27 cellular contexts compared by ENCODE assay signal in the genomic region with DNA sequence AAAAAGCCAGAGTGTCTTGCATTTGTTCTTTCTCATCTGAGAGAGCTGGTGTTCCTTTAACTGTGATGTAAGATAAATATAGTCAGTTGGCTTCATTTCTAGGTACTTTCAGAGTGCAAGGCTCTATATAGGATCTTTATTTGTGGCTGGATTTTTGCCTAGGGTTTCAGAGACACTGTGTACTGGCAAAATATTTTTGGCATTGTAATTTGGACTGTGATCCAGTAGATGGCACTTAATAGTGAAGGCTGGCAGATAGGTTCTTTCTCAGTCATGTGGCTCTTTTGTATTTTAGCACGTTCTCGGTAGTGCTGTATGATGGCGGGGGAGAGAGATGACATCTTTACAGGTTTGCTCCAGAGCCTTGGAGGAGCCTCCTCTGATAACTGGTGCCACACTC. TPM values are rescaled to one million over a fixed set of nuclear protein-coding genes. Genes with fewer than 3 reads are reported as not detected.
DNase-seq lines count a peak whose midpoint lies in the region; ATAC-seq and TF ChIP-seq lines count a peak whose summit lies in the region.
"Had no signal": no experiment of that assay in that cellular context is flagged by ENCODE, and none has a peak within 500 bp of the region (broad histone marks: within the 10 kb centered on the region; RNA-seq: fewer than 3 reads in every experiment).

No MANE protein-coding gene starts in this region.

- H2BK120ac ChIP-seq in trophoblast cell (ENCODE audit: insufficient read depth, low read length, poor library complexity) = no peak overlapping the region

- intact Hi-C loops in PC-3 (cut with micrococcal nuclease) = no loop called here

- no peak overlapping the region for H2BK5ac ChIP-seq in trophoblast cell (ENCODE audit: low read depth, low read length, poor library complexity)

- no peak overlapping the region for H3K14ac ChIP-seq in trophoblast cell (ENCODE audit: low read length)

- no peak overlapping the region for H4K8ac ChIP-seq in trophoblast cell (ENCODE audit: low read depth, low read length)

- no peak overlapping the region for H2AK5ac ChIP-seq in trophoblast cell (ENCODE audit: low read length)

- no TSS peak for BruUV-seq in PC-3 (replicated peaks; lab: Mats Ljungman, UMichigan)

- H3K36me3 ChIP-seq in DND-41 (ENCODE audit: insufficient read depth, low read length) (no peaks in the 10 kb centered on the region), PC-3 (ENCODE audit: low read depth, low read length) (no peaks in the 10 kb centered on the region), trophoblast cell (ENCODE audit: control insufficient read depth in 1 of 2, insufficient read depth in 2 of 2, low read length in 2 of 2) (no peaks in the 10 kb centered on the region), suprapubic skin (no peaks in the 10 kb centered on the region)
- H3K36me3 ChIP-seq: left lung, spleen, thoracic aorta had no signal

- no peaks in the 10 kb centered on the region for H3F3A ChIP-seq in PC-3 (ENCODE audit: low read length, unreplicated experiment)

- no peaks in the 10 kb centered on the region for H3K79me1 ChIP-seq in trophoblast cell (ENCODE audit: low read length)

- TF ChIP-seq CTCF in DND-41 (IDR thresholded peaks at IDR 0.05; ENCODE audit: borderline replicate concordance, extremely low read depth, low read length, poor library complexity, severe bottlenecking) = peak; percentile 12
- TF ChIP-seq CTCF in PC-3 (conservative IDR thresholded peaks at IDR 0.05; ENCODE audit: low read depth, low read length) = peak; percentile 59
- no peak for TF ChIP-seq CTCF in suprapubic skin (IDR thresholded peaks at IDR 0.05)

- POLR2A ChIA-PET in PC-3 (lab: Charles Lee; ENCODE audit: unreplicated experiment) = no interaction called here

- DNase-seq in DND-41 = no peak
- DNase-seq in HT1080 (ENCODE audit: low read depth) = peak; percentile 15
- peak; percentile 49 for DNase-seq in PC-3
- no peak for DNase-seq in trophoblast cell
- no peak for DNase-seq in suprapubic skin (ENCODE audit: low spot score in 2 of 2)
- no peak for DNase-seq in NCI-H526 (lab: John Stamatoyannopoulos, UW)
- DNase-seq: activated CD4-positive, alpha-beta T cell treated with anti-CD3 and anti-CD28 coated beads for 4 hours; activated naive CD4-positive, alpha-beta T cell treated with Interleukin-2 at 50 U/mL for 16 hours; activated T-cell treated with anti-CD3 and anti-CD28 coated beads, Interleukin-2, amount 50 U/mL, for 4 hours; CD4-positive, alpha-beta memory T cell; DMS 273 treated with DMSO at 0.1 percent for 48 hours; effector CD8-positive, alpha-beta T cell; foreskin melanocyte; GDM1; H7; left lung; natural killer cell; NCI-H2107; NCI-H510A; NK-92 treated with Interleukin-12 subunit alpha and Interleukin-12 subunit beta, amount 100 ng/mL, for 24 hours; spleen; stimulated activated CD4-positive, alpha-beta T cell treated with anti-CD3 and anti-CD28 coated beads, Interleukin-2, amount 100 ng/mL, for 48 hours; T-helper 2 cell had no signal

- ATAC-seq in DND-41 (ENCODE audit: insufficient read depth, low read depth) = no peak
- peak; percentile 51 for ATAC-seq in PC-3
- ATAC-seq in GM21723 (IDR thresholded peaks at IDR 0.05; ENCODE audit: unreplicated experiment) = no peak
- ATAC-seq: activated T-cell treated with anti-CD3 and anti-CD28 coated beads, Interleukin-2, amount 50 U/mL, for 4 hours; left lung; natural killer cell; stimulated activated memory B cell treated with anti-CD40 and anti-IgM and Interleukin-4, amounts not matched to agents 10 μg/mL and 1 μg/mL and 100 μg/mL, for 72 hours had no signal

- H3K9me3 ChIP-seq in DND-41 (ENCODE audit: insufficient read depth, low read length, severe bottlenecking) (no peaks in the 10 kb centered on the region), PC-3 (ENCODE audit: low read length) (no peaks in the 10 kb centered on the region), trophoblast cell (ENCODE audit: insufficient read depth, low read depth, low read length) (no peaks in the 10 kb centered on the region), suprapubic skin (no peaks in the 10 kb centered on the region)
- H3K9me3 ChIP-seq: left lung had no signal

- H4K20me1 ChIP-seq in DND-41 (ENCODE audit: insufficient read depth, low read length) (no peaks in the 10 kb centered on the region), PC-3 (ENCODE audit: low read length) (no peaks in the 10 kb centered on the region)

- peak overlapping the region; percentile 30 for H4K12ac ChIP-seq in trophoblast cell (ENCODE audit: low read depth, low read length)

- no peaks in the 10 kb centered on the region for H3K4me1 ChIP-seq in DND-41 (ENCODE audit: insufficient read depth, low read length)
- no peaks in the 10 kb centered on the region for H3K4me1 ChIP-seq in PC-3 (ENCODE audit: insufficient read depth, low read length)
- H3K4me1 ChIP-seq in trophoblast cell (ENCODE audit: control insufficient read depth in 1 of 2, insufficient read depth in 2 of 2, low read length in 2 of 2) = no peaks in the 10 kb centered on the region
- H3K4me1 ChIP-seq in suprapubic skin = no peaks in the 10 kb centered on the region
- H3K4me1 ChIP-seq: left lung, spleen had no signal

- H3K9me2 ChIP-seq in PC-3 (replicated peaks; ENCODE audit: low read length) = no peaks in the 10 kb centered on the region

- H3K4me3 ChIP-seq in DND-41 (ENCODE audit: low read depth in 1 of 2, low read length in 2 of 2) (no peak overlapping the region), PC-3 (ENCODE audit: low read length) (no peak overlapping the region), trophoblast cell (ENCODE audit: low read depth, low read length) (no peak overlapping the region), suprapubic skin (no peak overlapping the region)
- H3K4me3 ChIP-seq: left lung, SK-N-MC, spleen, thoracic aorta had no signal

- H2AFZ ChIP-seq in DND-41 (ENCODE audit: low read depth, low read length) (no peak overlapping the region), PC-3 (ENCODE audit: low read length) (peak overlapping the region; percentile 53; the same call in 1 of the 2 replicates), trophoblast cell (ENCODE audit: insufficient read depth, low read length, poor library complexity) (no peak overlapping the region)

- H3K18ac ChIP-seq in trophoblast cell (ENCODE audit: low read length) = no peak overlapping the region

- no peaks in the 10 kb centered on the region for H3K79me2 ChIP-seq in DND-41 (ENCODE audit: insufficient read depth, low read length)
- H3K79me2 ChIP-seq in PC-3 (ENCODE audit: low read length) = no peaks in the 10 kb centered on the region
- peaks cover 2% of the 10 kb centered on the region for H3K79me2 ChIP-seq in trophoblast cell (ENCODE audit: control insufficient read depth, insufficient read depth, low read length, poor library complexity)

- no CpG with 5 or more reads among the region's 3 CpGs for whole genome bisulfite sequencing in trophoblast cell (ENCODE audit: extremely low coverage, insufficient coverage, insufficient read length)
- 95% methylated on average over 3 of the region's 3 CpGs for WGBS in suprapubic skin

- H3K27ac ChIP-seq in DND-41 (ENCODE audit: low read length) (no peak overlapping the region), PC-3 (ENCODE audit: low read length) (no peak overlapping the region), trophoblast cell (ENCODE audit: low read depth, low read length) (no peak overlapping the region), suprapubic skin (no peak overlapping the region)
- H3K27ac ChIP-seq: left lung, SK-N-MC, spleen, thoracic aorta had no signal

- TF ChIP-seq EP300 in suprapubic skin (IDR thresholded peaks at IDR 0.05) = no peak

- H3K4ac ChIP-seq in trophoblast cell (ENCODE audit: low read depth, low read length) = no peak overlapping the region

- no peak overlapping the region for H3K9ac ChIP-seq in DND-41 (ENCODE audit: low read depth, low read length)
- no peak overlapping the region for H3K9ac ChIP-seq in PC-3 (ENCODE audit: low read length)
- no peak overlapping the region for H3K9ac ChIP-seq in trophoblast cell (ENCODE audit: low read length)

- no peak overlapping the region for H4K91ac ChIP-seq in trophoblast cell (ENCODE audit: low read depth, low read length)

- CTCF ChIA-PET in PC-3 (lab: Charles Lee) = no interaction called here

- no peak overlapping the region for H3K23ac ChIP-seq in trophoblast cell (ENCODE audit: low read length)

- H3K27me3 ChIP-seq in DND-41 (ENCODE audit: insufficient read depth, low read length, poor library complexity) (no peaks in the 10 kb centered on the region), PC-3 (ENCODE audit: low read length) (no peaks in the 10 kb centered on the region), trophoblast cell (ENCODE audit: insufficient read depth, low read length) (no peaks in the 10 kb centered on the region), suprapubic skin (no peaks in the 10 kb centered on the region)
- H3K27me3 ChIP-seq: left lung, spleen had no signal

- H2BK12ac ChIP-seq in trophoblast cell (ENCODE audit: low read length) = no peak overlapping the region

- H3K4me2 ChIP-seq in DND-41 (ENCODE audit: insufficient read depth, low read length) (no peak overlapping the region), PC-3 (ENCODE audit: low read length) (peak overlapping the region; percentile 22; the same call in 1 of the 2 replicates), trophoblast cell (ENCODE audit: low read length) (no peak overlapping the region)

- no peak for TF ChIP-seq POLR2A in suprapubic skin (IDR thresholded peaks at IDR 0.05)

RNA-seq across cellular contexts. Expression of gene SLC35B3, which starts 26.8 kb away (rescaled TPM):
- total RNA-seq in HT1080 (2014; rRNA removed; shearing (Covaris generic)) = 7.5 and 9.2 TPM in 2 replicates
- polyA plus RNA-seq in HT1080 (2015; cell fraction: cytosol; rRNA removed) = 12.6 and 13.2 TPM in 2 replicates
- polyA plus RNA-seq in HT1080 (2015; cell fraction: nucleus; rRNA removed) = 14.2 and 16.2 TPM in 2 replicates
- total RNA-seq in PC-3 (2014; rRNA removed) (6.5 and 8.1 TPM in 2 replicates), suprapubic skin (1 to 10 TPM; 8.1 to 9.6 (median 8.8) TPM)
- polyA plus RNA-seq in trophoblast cell (2013) = 16.7 and 17.4 TPM in 2 replicates

Comparison
In these comparisons a context has a peak if more than half of its experiments do, and no peak if none do; other contexts are left out.
1. DNase-seq: peak in HT1080 (single experiment) and PC-3 (single experiment); none in DND-41 (single experiment), trophoblast cell (0 of 2), suprapubic skin (0 of 2) and NCI-H526 (0 of 2).
2. CTCF ChIP-seq: peak in DND-41 (single experiment) and PC-3 (single experiment); none in suprapubic skin (0 of 2).